ENCODE assay signal across 8 cellular contexts in genomic region chr12:6767301-6767591, GRCh38. TPM values are rescaled to one million over a fixed set of nuclear protein-coding genes. Genes with fewer than 3 reads are reported as not detected.
DNase-seq lines count a peak whose midpoint lies in the region; ATAC-seq lines count a peak whose summit lies in the region.

No MANE protein-coding gene starts in this region.

- peaks cover 18 to 39% of the 10 kb centered on the region in 2 donors for H3K27me3 Mint-ChIP-seq in CD4-positive, alpha-beta memory T cell
- H3K27me3 Mint-ChIP-seq in effector memory CD8-positive, alpha-beta T cell, result peaks cover 17 to 37% of the 10 kb centered on the region in 2 donors

- no peak for ATAC-seq in effector memory CD8-positive, alpha-beta T cell (replicated peaks)
- ATAC-seq in HG02610 (IDR thresholded peaks at IDR 0.05; ENCODE audit: unreplicated experiment), result no peak

- H3K36me3 ChIP-seq in CD4-positive, alpha-beta memory T cell (ENCODE audit: insufficient read depth, low read length), result no peaks in the 10 kb centered on the region
- H3K36me3 ChIP-seq in neuron (ENCODE audit: insufficient read depth, low read length), result peaks cover 26% of the 10 kb centered on the region

- H3K27me3 ChIP-seq in CD4-positive, alpha-beta memory T cell (ENCODE audit: insufficient read depth, low read length), result peaks cover 15% of the 10 kb centered on the region
- no peaks in the 10 kb centered on the region for H3K27me3 ChIP-seq in neuron (ENCODE audit: insufficient read depth, low read length)

- POLR2A ChIA-PET in CD4-positive, alpha-beta memory T cell (lab: Charles Lee; ENCODE audit: partially characterized antibody), result interaction anchor here (0.9 to 4.1 kb wide), 15 partner anchors 7 to 199 kb away, joined by 3 to 44 read pairs (median 6); partner anchors contain the start of genes C12orf57, CD4, CDCA3 and MLF2

- H3K4me1 ChIP-seq in CD4-positive, alpha-beta memory T cell (ENCODE audit: insufficient read depth, low read length), result peaks cover 41% of the 10 kb centered on the region
- peaks cover 57% of the 10 kb centered on the region for H3K4me1 ChIP-seq in neuron (ENCODE audit: insufficient read depth, low read length)

- peak overlapping the region; percentile 85 to 90 (median 88) for H3K4me3 Mint-ChIP-seq in CD4-positive, alpha-beta memory T cell
- peak overlapping the region; percentile 88 to 91 for H3K4me3 Mint-ChIP-seq in effector memory CD8-positive, alpha-beta T cell

- H3K9me3 ChIP-seq in CD4-positive, alpha-beta memory T cell (ENCODE audit: control insufficient read depth in 1 of 2, low read length in 2 of 2), result no peaks in the 10 kb centered on the region
- H3K9me3 ChIP-seq in neuron (ENCODE audit: low read length), result no peaks in the 10 kb centered on the region

- peaks cover 0 to 1% of the 10 kb centered on the region in 2 donors for H3K36me3 Mint-ChIP-seq in CD4-positive, alpha-beta memory T cell
- H3K36me3 Mint-ChIP-seq in effector memory CD8-positive, alpha-beta T cell (ENCODE audit: insufficient read depth), result peaks cover 17% of the 10 kb centered on the region

- no peak overlapping the region for H2AFZ ChIP-seq in neuron (ENCODE audit: low read depth, low read length)

- intact Hi-C loops in CD4-positive, alpha-beta memory T cell (cut with micrococcal nuclease), result loop anchor here (2.0 kb wide), 1 partner anchor 26 kb away; no protein-coding TSS in a partner anchor

- peaks cover 24 to 56% (median 38%) of the 10 kb centered on the region in 4 donors for H3K4me1 Mint-ChIP-seq in CD4-positive, alpha-beta memory T cell
- peaks cover 45 to 46% of the 10 kb centered on the region in 2 donors for H3K4me1 Mint-ChIP-seq in effector memory CD8-positive, alpha-beta T cell (ENCODE audit: low read depth in 2 of 2)

- CTCF ChIA-PET in CD4-positive, alpha-beta memory T cell (lab: Charles Lee; ENCODE audit: partially characterized antibody), result interaction anchor here (0.9 to 23.3 kb wide), 21 partner anchors 10 to 180 kb away, joined by 3 to 343 read pairs (median 7); partner anchors contain the start of genes CD4, CDCA3, COPS7A and GPR162

- DNase-seq in CD4-positive, alpha-beta memory T cell, result no peak
- DNase-seq in NCI-H2171 treated with DMSO at 0.1 percent for 48 hours (lab: John Stamatoyannopoulos, UW) (peak; percentile 95), HK-2 (ENCODE audit: unreplicated experiment) (no peak), COLO829 (ENCODE audit: low spot score) (no peak)
- DNase-seq in effector memory CD8-positive, alpha-beta T cell, result no peak
- no peak for DNase-seq in stimulated activated CD8-positive, alpha-beta memory T cell treated with anti-CD3 and anti-CD28 coated beads, Interleukin-4, amount 100 ng/mL, for 48 hours

- H3K9me3 Mint-ChIP-seq in CD4-positive, alpha-beta memory T cell, result peaks cover 0 to 4% (median 0%) of the 10 kb centered on the region in 8 donors
- H3K9me3 Mint-ChIP-seq in effector memory CD8-positive, alpha-beta T cell, result no peaks in the 10 kb centered on the region

- peak overlapping the region in 1 of 2 donors; percentile 52 for H3K4me3 ChIP-seq in CD4-positive, alpha-beta memory T cell (ENCODE audit: low read length in 2 of 2)
- H3K4me3 ChIP-seq in neuron (ENCODE audit: low read length), result peak overlapping the region; percentile 61

- H3K27ac Mint-ChIP-seq in CD4-positive, alpha-beta memory T cell, result peak overlapping the region in 6 of 7 donors; percentile 7 to 84 (median 62)
- H3K27ac Mint-ChIP-seq in effector memory CD8-positive, alpha-beta T cell, result peak overlapping the region; percentile 50 to 74

- H3K27ac ChIP-seq in CD4-positive, alpha-beta memory T cell (ENCODE audit: low read depth, low read length), result no peak overlapping the region

RNA-seq across cellular contexts. Expression of gene PTMS, which starts 1.1 kb away (rescaled TPM):
- 1 to 10 TPM; 2.0 to 2.9 TPM for total RNA-seq in CD4-positive, alpha-beta memory T cell
- 1 to 10 TPM; 1.3 to 3.6 TPM for polyA plus RNA-seq in CD4-positive, alpha-beta memory T cell

RNA-seq across cellular contexts. Expression of gene LAG3, which starts 5.1 kb away (rescaled TPM):
- total RNA-seq in CD4-positive, alpha-beta memory T cell, result 1 to 10 TPM; 2.4 to 3.8 TPM
- polyA plus RNA-seq in CD4-positive, alpha-beta memory T cell, result 1 to 10 TPM; 4.9 to 8.3 TPM

RNA-seq across cellular contexts. Expression of gene MLF2, which starts 14.3 kb away (rescaled TPM):
- 10 to 100 TPM; 79.8 to 80.3 TPM for total RNA-seq in CD4-positive, alpha-beta memory T cell
- polyA plus RNA-seq in CD4-positive, alpha-beta memory T cell, result 100 to 1,000 TPM; 111 to 130 TPM

RNA-seq across cellular contexts. Expression of gene CD4, which starts 22.1 kb away (rescaled TPM):
- total RNA-seq in CD4-positive, alpha-beta memory T cell, result 100 to 1,000 TPM; 285 to 291 TPM
- 100 to 1,000 TPM; 251 to 456 TPM for polyA plus RNA-seq in CD4-positive, alpha-beta memory T cell

RNA-seq across cellular contexts. Expression of gene COPS7A, which starts 43.4 kb away (rescaled TPM):
- 10 to 100 TPM; 36.9 to 37.7 TPM for total RNA-seq in CD4-positive, alpha-beta memory T cell
- polyA plus RNA-seq in CD4-positive, alpha-beta memory T cell, result 10 to 100 TPM; 44.7 to 48.6 TPM
